9 cellular contexts compared by ENCODE assay signal in genomic region chr1:226711976-226712778, GRCh38. TPM values are rescaled to one million over a fixed set of nuclear protein-coding genes. Genes with fewer than 3 reads are reported as not detected.
DNase-seq lines count a peak whose midpoint lies in the region; ATAC-seq and TF ChIP-seq lines count a peak whose summit lies in the region.
"Had no signal": no experiment of that assay in that cellular context is flagged by ENCODE, and none has a peak within 500 bp of the region (broad histone marks: within the 10 kb centered on the region; RNA-seq: fewer than 3 reads in every experiment).

No MANE protein-coding gene starts in this region.

- peak overlapping the region; percentile 81 for H3K27ac Mint-ChIP-seq in activated CD4-positive, alpha-beta T cell treated with anti-CD3 and anti-CD28 coated beads for 36 hours
- peak overlapping the region; percentile 87 for H3K27ac Mint-ChIP-seq in activated T-cell treated with anti-CD3 and anti-CD28 coated beads, Interleukin-2, amount 50 U/mL, for 72 hours
- H3K27ac Mint-ChIP-seq in stimulated activated effector memory CD8-positive, alpha-beta T cell treated with anti-CD3 and anti-CD28 coated beads, Interleukin-12 subunit alpha, Interleukin-12 subunit beta, amount 100 ng/mL, for 72 hours = peak overlapping the region; percentile 88

- intact Hi-C loops in activated CD4-positive, alpha-beta T cell treated with anti-CD3 and anti-CD28 coated beads for 36 hours (cut with DNase I, micrococcal nuclease) = loop anchor here (1.0 kb wide), 3 partner anchors 9 to 116 kb away; partner anchors contain the start of gene ITPKB (in 1 of the 2)
- intact Hi-C loops in lower leg skin (cut with DNase I; ENCODE audit: low total_unique reads) = no loop called here

- TF ChIP-seq CTCF in lower leg skin (IDR thresholded peaks at IDR 0.05) = no peak

- TF ChIP-seq POLR2A in lower leg skin (IDR thresholded peaks at IDR 0.05) = no peak

- H3K4me1 Mint-ChIP-seq in activated CD4-positive, alpha-beta T cell treated with anti-CD3 and anti-CD28 coated beads for 36 hours = peaks cover 97% of the 10 kb centered on the region
- peaks cover 98% of the 10 kb centered on the region for H3K4me1 Mint-ChIP-seq in activated T-cell treated with anti-CD3 and anti-CD28 coated beads, Interleukin-2, amount 50 U/mL, for 72 hours (ENCODE audit: low read depth)
- H3K4me1 Mint-ChIP-seq in stimulated activated effector memory CD8-positive, alpha-beta T cell treated with anti-CD3 and anti-CD28 coated beads, Interleukin-12 subunit alpha, Interleukin-12 subunit beta, amount 100 ng/mL, for 72 hours = peaks cover 80% of the 10 kb centered on the region

- H3K27me3 Mint-ChIP-seq in activated CD4-positive, alpha-beta T cell treated with anti-CD3 and anti-CD28 coated beads for 36 hours = no peaks in the 10 kb centered on the region
- H3K27me3 Mint-ChIP-seq in activated T-cell treated with anti-CD3 and anti-CD28 coated beads, Interleukin-2, amount 50 U/mL, for 72 hours (ENCODE audit: low read depth) = no peaks in the 10 kb centered on the region

- H3K4me3 ChIP-seq in lower leg skin (ENCODE audit: low read depth, poor library complexity, severe bottlenecking) = no peak overlapping the region
- H3K4me3 ChIP-seq: A549 had no signal

- DNase-seq in activated CD4-positive, alpha-beta T cell treated with anti-CD3 and anti-CD28 coated beads for 36 hours = peak; percentile 79
- no peak for DNase-seq in activated CD4-positive, alpha-beta T cell treated with anti-CD3 and anti-CD28 coated beads for 1 hour
- peak; percentile 67 to 70 for DNase-seq in activated T-cell treated with anti-CD3 and anti-CD28 coated beads, Interleukin-2, amount 50 U/mL, for 72 hours
- DNase-seq in stimulated activated effector memory CD8-positive, alpha-beta T cell treated with anti-CD3 and anti-CD28 coated beads, Interleukin-12 subunit alpha, Interleukin-12 subunit beta, amount 100 ng/mL, for 72 hours (ENCODE audit: low spot score in 2 of 2) = peak in 1 of 2 donors; percentile 75
- DNase-seq in LoVo (ENCODE audit: low spot score) (no peak), lower leg skin (ENCODE audit: low spot score in 2 of 2) (no peak), NCI-H2196 (lab: John Stamatoyannopoulos, UW; ENCODE audit: unreplicated experiment) (no peak)

- ATAC-seq in activated CD4-positive, alpha-beta T cell treated with anti-CD3 and anti-CD28 coated beads for 36 hours = peak; percentile 61
- ATAC-seq in HG03095 (IDR thresholded peaks at IDR 0.05; ENCODE audit: unreplicated experiment) = peak; percentile 83
- peak; percentile 73 to 80 for ATAC-seq in activated T-cell treated with anti-CD3 and anti-CD28 coated beads, Interleukin-2, amount 50 U/mL, for 72 hours (replicated peaks in 1 of 2)
- ATAC-seq in stimulated activated effector memory CD8-positive, alpha-beta T cell treated with anti-CD3 and anti-CD28 coated beads, Interleukin-12 subunit alpha, Interleukin-12 subunit beta, amount 100 ng/mL, for 72 hours = peak; percentile 82

- peaks cover 47% of the 10 kb centered on the region for H3K36me3 Mint-ChIP-seq in activated CD4-positive, alpha-beta T cell treated with anti-CD3 and anti-CD28 coated beads for 36 hours (ENCODE audit: low read depth)
- H3K36me3 Mint-ChIP-seq in activated T-cell treated with anti-CD3 and anti-CD28 coated beads, Interleukin-2, amount 50 U/mL, for 72 hours (ENCODE audit: insufficient read depth in 2 of 2) = peaks cover 15 to 36% of the 10 kb centered on the region in 2 donors
- peaks cover 49% of the 10 kb centered on the region for H3K36me3 Mint-ChIP-seq in stimulated activated effector memory CD8-positive, alpha-beta T cell treated with anti-CD3 and anti-CD28 coated beads, Interleukin-12 subunit alpha, Interleukin-12 subunit beta, amount 100 ng/mL, for 72 hours

- CTCF ChIA-PET in activated CD4-positive, alpha-beta T cell treated with anti-CD3 and anti-CD28 coated beads for 36 hours (lab: Charles Lee) = interaction anchor here (0.6 to 2.8 kb wide), 20 partner anchors 8 to 686 kb away, joined by 3 to 10 read pairs (median 4); partner anchors contain the start of gene ITPKB

- POLR2A ChIA-PET in activated CD4-positive, alpha-beta T cell treated with anti-CD3 and anti-CD28 coated beads for 36 hours (lab: Charles Lee) = interaction anchor here (0.8 kb wide), 2 partner anchors 17 to 19 kb away, joined by 3 read pairs; no protein-coding TSS in a partner anchor

- WGBS in lower leg skin, 2 donors = 72 to 78% methylated on average over 22 of the region's 22 CpGs

- peak overlapping the region; percentile 37 for H3K4me3 Mint-ChIP-seq in activated CD4-positive, alpha-beta T cell treated with anti-CD3 and anti-CD28 coated beads for 36 hours
- H3K4me3 Mint-ChIP-seq in activated T-cell treated with anti-CD3 and anti-CD28 coated beads, Interleukin-2, amount 50 U/mL, for 72 hours = peak overlapping the region; percentile 56 to 84
- H3K4me3 Mint-ChIP-seq in stimulated activated effector memory CD8-positive, alpha-beta T cell treated with anti-CD3 and anti-CD28 coated beads, Interleukin-12 subunit alpha, Interleukin-12 subunit beta, amount 100 ng/mL, for 72 hours = peak overlapping the region; percentile 57

- H3K9me3 Mint-ChIP-seq in activated CD4-positive, alpha-beta T cell treated with anti-CD3 and anti-CD28 coated beads for 36 hours (ENCODE audit: low read depth) = peaks cover 11% of the 10 kb centered on the region
- peaks cover 5 to 6% of the 10 kb centered on the region in 2 donors for H3K9me3 Mint-ChIP-seq in activated T-cell treated with anti-CD3 and anti-CD28 coated beads, Interleukin-2, amount 50 U/mL, for 72 hours
- peaks cover 5% of the 10 kb centered on the region for H3K9me3 Mint-ChIP-seq in stimulated activated effector memory CD8-positive, alpha-beta T cell treated with anti-CD3 and anti-CD28 coated beads, Interleukin-12 subunit alpha, Interleukin-12 subunit beta, amount 100 ng/mL, for 72 hours

RNA-seq across cellular contexts. Expression of gene ITPKB, which starts 26.9 kb away (rescaled TPM):
- total RNA-seq in activated CD4-positive, alpha-beta T cell treated with anti-CD3 and anti-CD28 coated beads for 36 hours = 10 to 100 TPM; 31.0 to 31.9 TPM
- 10 to 100 TPM; 50.7 to 58.0 TPM for total RNA-seq in activated T-cell treated with anti-CD3 and anti-CD28 coated beads, Interleukin-2, amount 50 U/mL, for 72 hours
- 10 to 100 TPM; 39.3 to 57.2 (median 44.1) TPM for total RNA-seq in lower leg skin

Comparison
In these comparisons a context has a peak if more than half of its experiments do, and no peak if none do; other contexts are left out.
1. DNase-seq: peak in activated CD4-positive, alpha-beta T cell treated with anti-CD3 and anti-CD28 coated beads for 36 hours (single experiment) and activated T-cell treated with anti-CD3 and anti-CD28 coated beads, Interleukin-2, amount 50 U/mL, for 72 hours (2 of 2); none in activated CD4-positive, alpha-beta T cell treated with anti-CD3 and anti-CD28 coated beads for 1 hour (single experiment), LoVo (single experiment), lower leg skin (0 of 2) and NCI-H2196 (single experiment).
2. Peak in every context shown above with its lines, with median percentiles within 50 percentile points of each other: ATAC-seq, H3K27ac Mint-ChIP-seq and H3K4me3 Mint-ChIP-seq.